ENCODE assay signal across 8 cellular contexts in genomic region chr6:37698264-37699137, GRCh38. TPM values are rescaled to one million over a fixed set of nuclear protein-coding genes. Genes with fewer than 3 reads are reported as not detected.
DNase-seq lines count a peak whose midpoint lies in the region; FAIRE-seq and TF ChIP-seq lines count a peak whose summit lies in the region.

No MANE protein-coding gene starts in this region.

- no peak for TF ChIP-seq POLR2A in H54 (IDR thresholded peaks at IDR 0.05; ENCODE audit: low read depth, low read length)

- H3K27me3 ChIP-seq in AG04450 (ENCODE audit: control insufficient read depth, insufficient read depth, low read length) (peaks cover 7% of the 10 kb centered on the region), neutrophil (peaks cover 99% of the 10 kb centered on the region)

- DNase-seq in AG04450 (ENCODE audit: low read depth, low spot score): no peak
- peak; percentile 70 for DNase-seq in H54 (ENCODE audit: insufficient read length, low spot score)
- DNase-seq in OCI-LY7 (ENCODE audit: low spot score): peak; percentile 44
- peak; percentile 46 for DNase-seq in activated effector memory CD4-positive, alpha-beta T cell treated with Interleukin-2 at 50 U/mL for 16 hours
- DNase-seq in frontal cortex (ENCODE audit: low spot score in 2 of 2): peak; percentile 56 to 70
- DNase-seq in NCI-H446 treated with DMSO at 0.1 percent for 48 hours (lab: John Stamatoyannopoulos, UW): no peak

- peaks cover 4% of the 10 kb centered on the region for H3K4me1 ChIP-seq in OCI-LY7 (ENCODE audit: insufficient read depth, low read length, poor library complexity, severe bottlenecking)
- peaks cover 20 to 43% of the 10 kb centered on the region in 2 experiments for H3K4me1 ChIP-seq in neutrophil (ENCODE audit: control insufficient read depth in 1 of 2, insufficient read depth in 1 of 2, low read depth in 1 of 2, low read length in 1 of 2)
- no peaks in the 10 kb centered on the region for H3K4me1 ChIP-seq in urinary bladder (ENCODE audit: insufficient read depth)

- no peak for FAIRE-seq in H54 (lab: Jason Lieb, UNC)
- FAIRE-seq in frontal cortex (lab: Jason Lieb, UNC): no peak

- peak overlapping the region; percentile 38; the same call in 1 of the 2 replicates for H2AFZ ChIP-seq in OCI-LY7 (ENCODE audit: low read length)

- no TSS peak for BruUV-seq in OCI-LY7 (replicated peaks; lab: Mats Ljungman, UMichigan)

- H3K79me2 ChIP-seq in OCI-LY7 (ENCODE audit: insufficient read depth, low read depth, low read length): no peaks in the 10 kb centered on the region

- no peaks in the 10 kb centered on the region; the same call in 1 of the 2 replicates for H4K20me1 ChIP-seq in OCI-LY7 (ENCODE audit: insufficient read depth, low read length)

- no peaks in the 10 kb centered on the region for H3K9me2 ChIP-seq in OCI-LY7 (ENCODE audit: insufficient read depth, low read length)

- intact Hi-C loops in OCI-LY7 (cut with micrococcal nuclease; ENCODE audit: unreplicated experiment): no loop called here

- H3K27ac ChIP-seq in AG04450 (ENCODE audit: low read depth, low read length) (no peak overlapping the region), OCI-LY7 (ENCODE audit: low read depth, low read length, poor library complexity, severe bottlenecking) (no peak overlapping the region), neutrophil (no peak overlapping the region), urinary bladder (ENCODE audit: low read depth) (no peak overlapping the region)

- under 1% methylated on average over 72 of the region's 72 CpGs for WGBS in urinary bladder

- H3K4me3 ChIP-seq in AG04450 (ENCODE audit: low read depth, low read length) (peak overlapping the region; percentile 66), OCI-LY7 (ENCODE audit: low read depth, low read length, poor library complexity, severe bottlenecking) (peak overlapping the region; percentile 69), neutrophil (ENCODE audit: low read depth in 1 of 2, low read length in 1 of 2) (peak overlapping the region; percentile 49 to 65), urinary bladder (ENCODE audit: low read depth, low read length) (peak overlapping the region; percentile 59)

- TF ChIP-seq CTCF in AG04450 (IDR thresholded peaks at IDR 0.05; ENCODE audit: low read depth, low read length) (no peak), OCI-LY7 (conservative IDR thresholded peaks at IDR 0.05; ENCODE audit: low read length) (no peak; the same call in 1 of the 2 replicates), neutrophil (IDR thresholded peaks at IDR 0.05) (no peak)

- H3K36me3 ChIP-seq in OCI-LY7 (ENCODE audit: insufficient read depth, low read length): no peaks in the 10 kb centered on the region
- no peaks in the 10 kb centered on the region for H3K36me3 ChIP-seq in neutrophil
- no peaks in the 10 kb centered on the region for H3K36me3 ChIP-seq in urinary bladder (ENCODE audit: insufficient read depth)

- H3K9me3 ChIP-seq in AG04450 (ENCODE audit: control insufficient read depth, insufficient read depth, low read length) (no peaks in the 10 kb centered on the region; the same call in 1 of the 2 replicates), OCI-LY7 (ENCODE audit: low read length) (no peaks in the 10 kb centered on the region), neutrophil (no peaks in the 10 kb centered on the region)

- H3K4me2 ChIP-seq in OCI-LY7 (ENCODE audit: low read length): peak overlapping the region; percentile 77

- CTCF ChIA-PET in AG04450 (lab: Charles Lee) (interaction anchor here (0.5 to 1.1 kb wide), 3 partner anchors 8 to 313 kb away, joined by 3 read pairs; no protein-coding TSS in a partner anchor), OCI-LY7 (lab: Charles Lee; ENCODE audit: unreplicated experiment) (interaction anchor here (0.6 kb wide), 1 partner anchor 45 kb away, joined by 6 read pairs; no protein-coding TSS in a partner anchor)

- POLR2A ChIA-PET in AG04450 (lab: Yijun Ruan, JAX): interaction anchor here (0.7 to 1.3 kb wide), 4 partner anchors 120 to 448 kb away, joined by 3 to 6 read pairs (median 4); no protein-coding TSS in a partner anchor
- POLR2A ChIA-PET in OCI-LY7 (lab: Charles Lee): interaction anchor here (0.6 kb wide), 1 partner anchor 293 kb away, joined by 4 read pairs; no protein-coding TSS in a partner anchor

RNA-seq across cellular contexts. Expression of gene MDGA1, which starts 0.8 kb away (rescaled TPM):
- polyA plus RNA-seq in AG04450 (2011; rRNA removed) (2.1 and 2.2 TPM in 2 replicates), urinary bladder (3.3 TPM)
- 3.7 and 4.3 TPM in 2 replicates for polyA minus RNA-seq in AG04450 (2011; rRNA and poly(A)+ RNA removed)
- 0.22 and 0.33 TPM in 2 replicates for total RNA-seq in OCI-LY7 (2014; rRNA removed; shearing (Covaris generic))
- total RNA-seq in OCI-LY7 (2022) (0.17 and 0.32 TPM in 2 replicates), frontal cortex (42.8 TPM), urinary bladder (3.6 TPM)

Comparison
In these comparisons a context has a peak if more than half of its experiments do, and no peak if none do; other contexts are left out.
1. DNase-seq: peak in H54 (single experiment), OCI-LY7 (single experiment), activated effector memory CD4-positive, alpha-beta T cell treated with Interleukin-2 at 50 U/mL for 16 hours (single experiment) and frontal cortex (2 of 2); none in AG04450 (single experiment) and NCI-H446 treated with DMSO at 0.1 percent for 48 hours (single experiment).
2. Peak in every context shown above with its lines, with median percentiles within 50 percentile points of each other: H3K4me3 ChIP-seq.